8 cellular contexts compared by ENCODE assay signal in the genomic region with DNA sequence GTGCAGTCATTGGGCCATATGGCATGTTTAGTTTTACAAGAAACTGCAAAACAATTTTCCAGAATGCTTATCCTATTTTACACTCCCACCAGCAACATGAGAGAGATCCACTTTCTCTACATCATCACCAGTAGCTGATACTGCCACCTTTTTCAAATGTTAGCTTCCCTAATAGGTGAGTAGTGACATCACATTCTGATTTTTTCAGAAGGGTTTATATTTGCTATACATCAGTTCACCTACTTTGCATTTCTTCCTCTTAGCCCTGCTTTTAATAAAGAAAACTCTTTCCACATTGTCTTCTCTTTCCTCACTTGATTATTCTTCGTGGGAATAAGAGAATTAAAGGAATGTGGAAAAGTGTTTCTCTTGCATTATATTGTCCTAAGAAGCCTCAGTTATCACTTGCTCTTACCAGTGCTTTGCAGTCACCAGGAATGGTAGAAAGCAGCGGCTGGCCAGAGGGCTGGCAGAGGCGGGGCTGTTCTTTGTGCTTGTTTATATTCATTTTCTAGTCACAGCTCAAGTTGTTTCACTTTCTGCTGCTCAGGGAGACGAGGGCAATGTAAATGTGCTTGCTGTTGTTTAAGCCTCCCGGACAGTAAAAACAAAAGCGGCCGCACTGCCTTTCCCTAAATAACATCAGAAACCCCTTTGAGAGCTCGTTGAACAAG.
DNase-seq lines count a peak whose midpoint lies in the region; ATAC-seq and TF ChIP-seq lines count a peak whose summit lies in the region.

No MANE protein-coding gene starts in this region.

- no peaks in the 10 kb centered on the region for H3K36me3 ChIP-seq in skeletal muscle tissue (ENCODE audit: control insufficient read depth in 3 of 3, insufficient read depth in 3 of 3, low read length in 3 of 3)

- DNase-seq in right cardiac atrium (peak in 1 of 3 donors; percentile 85), Right ventricle myocardium inferior (ENCODE audit: missing footprints) (no peak), RWPE1 (ENCODE audit: low spot score) (no peak), foreskin fibroblast (peak; percentile 70 to 88), NCI-H187 treated with DMSO at 0.1 percent for 48 hours (lab: John Stamatoyannopoulos, UW) (no peak)
- no peak for DNase-seq in activated CD4-positive, alpha-beta T cell treated with anti-CD3 and anti-CD28 coated beads for 48 hours

- POLR2A ChIA-PET in RWPE1 (lab: Yijun Ruan, JAX; ENCODE audit: low non-redundant PET): interaction anchor here (0.6 kb wide), 1 partner anchor 16 kb away, joined by 5 read pairs; no protein-coding TSS in a partner anchor

- CTCF ChIA-PET in RWPE1 (lab: Yijun Ruan, JAX): no interaction called here

- intact Hi-C loops in right cardiac atrium (cut with DNase I): no loop called here
- intact Hi-C loops in Right ventricle myocardium inferior (cut with DNase I): no loop called here

- H3K27me3 ChIP-seq in right cardiac atrium (ENCODE audit: control insufficient read depth, insufficient read depth) (no peaks in the 10 kb centered on the region), skeletal muscle tissue (ENCODE audit: control insufficient read depth in 3 of 3, insufficient read depth in 3 of 3, low read length in 3 of 3) (peaks cover 10 to 18% (median 13%) of the 10 kb centered on the region in 3 donors)

- no peak overlapping the region for H3K9ac ChIP-seq in skeletal muscle tissue (ENCODE audit: low read depth in 1 of 3, low read length in 3 of 3)

- peak overlapping the region; percentile 13 for H3K27ac ChIP-seq in right cardiac atrium (ENCODE audit: low read length)
- H3K27ac ChIP-seq in RWPE1: peak overlapping the region; percentile 91
- no peak overlapping the region for H3K27ac ChIP-seq in skeletal muscle tissue (ENCODE audit: low read depth, low read length)

- H3K4me3 ChIP-seq in right cardiac atrium (ENCODE audit: low read length): no peak overlapping the region
- peak overlapping the region; percentile 23 to 46 for H3K4me3 ChIP-seq in foreskin fibroblast (ENCODE audit: low read depth in 1 of 2, low read length in 2 of 2)
- peak overlapping the region in 2 of 3 donors; percentile 22 to 35 for H3K4me3 ChIP-seq in skeletal muscle tissue (ENCODE audit: low read length in 3 of 3)

- H3K4me1 ChIP-seq in right cardiac atrium (ENCODE audit: control insufficient read depth, insufficient read depth, low read length) (no peaks in the 10 kb centered on the region), skeletal muscle tissue (ENCODE audit: control insufficient read depth in 3 of 3, insufficient read depth in 3 of 3, low read length in 3 of 3) (peaks cover 0 to 4% (median 3%) of the 10 kb centered on the region in 3 donors)

- ATAC-seq in right cardiac atrium: peak in 1 of 2 donors; percentile 63
- no peak for ATAC-seq in Right ventricle myocardium inferior
- peak; percentile 95 for ATAC-seq in HG02943 (IDR thresholded peaks at IDR 0.05; ENCODE audit: low read depth, unreplicated experiment)

- WGBS in right cardiac atrium: 21% methylated on average over 8 of the region's 8 CpGs

- no peaks in the 10 kb centered on the region for H3K9me3 ChIP-seq in right cardiac atrium (ENCODE audit: control insufficient read depth, low read length)
- H3K9me3 ChIP-seq in skeletal muscle tissue (ENCODE audit: control insufficient read depth in 3 of 3, low read length in 3 of 3): peaks cover 0 to 4% (median 0%) of the 10 kb centered on the region in 3 donors

- TF ChIP-seq CTCF in RWPE1 (conservative IDR thresholded peaks at IDR 0.05; ENCODE audit: low read depth) (no peak), foreskin fibroblast (IDR thresholded peaks at IDR 0.05; ENCODE audit: low read depth, low read length) (no peak)

Comparison
In these comparisons a context has a peak if more than half of its experiments do, and no peak if none do; other contexts are left out.
1. DNase-seq: peak in foreskin fibroblast (2 of 2); none in Right ventricle myocardium inferior (single experiment), RWPE1 (single experiment), NCI-H187 treated with DMSO at 0.1 percent for 48 hours (single experiment) and activated CD4-positive, alpha-beta T cell treated with anti-CD3 and anti-CD28 coated beads for 48 hours (single experiment).